In genomic region chrX:76555816-76556215, GRCh38 we compare ENCODE assay signal across 9 cellular contexts.
A peak's percentile ranks its signal among the peaks of the same experiment; 100 is the strongest.
DNase-seq lines count a peak whose midpoint lies in the region; ATAC-seq, FAIRE-seq and TF ChIP-seq lines count a peak whose summit lies in the region.
"Had no signal": no experiment of that assay in that cellular context is flagged by ENCODE, and none has a peak within 500 bp of the region (broad histone marks: within the 10 kb centered on the region; RNA-seq: fewer than 3 reads in every experiment).

No MANE protein-coding gene starts in this region.

- TF ChIP-seq POLR2A in GM12891 (IDR thresholded peaks at IDR 0.05; ENCODE audit: low read depth, low read length): no peak

- no peak overlapping the region for H3K9ac ChIP-seq in fibroblast of lung (ENCODE audit: insufficient read depth, low read length)

- no peaks in the 10 kb centered on the region for H3K36me3 Mint-ChIP-seq in CD4-positive, alpha-beta memory T cell

- H3K27me3 ChIP-seq in CD4-positive, alpha-beta memory T cell (ENCODE audit: insufficient read depth, low read length): no peaks in the 10 kb centered on the region
- no peaks in the 10 kb centered on the region for H3K27me3 ChIP-seq in fibroblast of lung (ENCODE audit: control insufficient read depth, insufficient read depth, low read length)
- H3K27me3 ChIP-seq: upper lobe of left lung had no signal

- DNase-seq in CD4-positive, alpha-beta memory T cell: peak in 3 of 5 donors; percentile 7 to 25 (median 11)
- DNase-seq in GM12891 (ENCODE audit: insufficient read length, low spot score) (peak; percentile 0), NCI-H82 (lab: John Stamatoyannopoulos, UW) (peak; percentile 80), fibroblast of lung (ENCODE audit: low read depth in 2 of 2) (peak; percentile 7 to 22), kidney glomerular epithelial cell (lab: John Stamatoyannopoulos, UW) (no peak), hippocampal formation (lab: John Stamatoyannopoulos, UW) (no peak)
- DNase-seq: upper lobe of left lung had no signal

- no peak for ATAC-seq in HG03039 (IDR thresholded peaks at IDR 0.05; ENCODE audit: unreplicated experiment)
- no peak for ATAC-seq in HG02610 (IDR thresholded peaks at IDR 0.05; ENCODE audit: unreplicated experiment)

- CTCF ChIA-PET in CD4-positive, alpha-beta memory T cell (lab: Charles Lee; ENCODE audit: partially characterized antibody): interaction anchor here (1.0 kb wide), 1 partner anchor 1077 kb away, joined by 3 read pairs; no protein-coding TSS in a partner anchor

- no peaks in the 10 kb centered on the region for H3K27me3 Mint-ChIP-seq in CD4-positive, alpha-beta memory T cell

- H2AFZ ChIP-seq in fibroblast of lung (ENCODE audit: low read length): no peak overlapping the region

- H3K9me3 Mint-ChIP-seq in CD4-positive, alpha-beta memory T cell: peaks cover 0 to 61% (median 35%) of the 10 kb centered on the region in 8 donors

- peaks cover 0 to 4% of the 10 kb centered on the region in 2 donors for H3K9me3 ChIP-seq in CD4-positive, alpha-beta memory T cell (ENCODE audit: control insufficient read depth in 1 of 2, low read length in 2 of 2)
- no peaks in the 10 kb centered on the region for H3K9me3 ChIP-seq in fibroblast of lung (ENCODE audit: control insufficient read depth, insufficient read depth, low read depth, low read length)

- no peak overlapping the region for H3K4me3 ChIP-seq in CD4-positive, alpha-beta memory T cell (ENCODE audit: low read length in 2 of 2)
- no peak overlapping the region for H3K4me3 ChIP-seq in fibroblast of lung (replicated peaks in 1 of 4; ENCODE audit: control extremely low read depth in 1 of 4, insufficient read depth in 1 of 4, low read depth in 3 of 4, low read length in 4 of 4)
- H3K4me3 ChIP-seq: upper lobe of left lung had no signal

- H3K4me1 Mint-ChIP-seq in CD4-positive, alpha-beta memory T cell: no peaks in the 10 kb centered on the region

- TF ChIP-seq CTCF in fibroblast of lung (conservative IDR thresholded peaks at IDR 0.05 in 1 of 2, IDR thresholded peaks at IDR 0.05 in 1 of 2; ENCODE audit: low read depth in 1 of 2, low read length in 2 of 2): no peak

- no peaks in the 10 kb centered on the region for H4K20me1 ChIP-seq in fibroblast of lung (ENCODE audit: control insufficient read depth, extremely low read depth, insufficient read depth, low read length)

- no peak overlapping the region for H3K27ac Mint-ChIP-seq in CD4-positive, alpha-beta memory T cell

- POLR2A ChIA-PET in CD4-positive, alpha-beta memory T cell (lab: Charles Lee; ENCODE audit: partially characterized antibody): interaction anchor here (0.8 kb wide), 1 partner anchor 12 kb away, joined by 3 read pairs; no protein-coding TSS in a partner anchor

- intact Hi-C loops in CD4-positive, alpha-beta memory T cell (cut with micrococcal nuclease): no loop called here

- peak; percentile 56 for FAIRE-seq in GM12891 (lab: Jason Lieb, UNC)

- no peak overlapping the region for H3K4me3 Mint-ChIP-seq in CD4-positive, alpha-beta memory T cell

- no peaks in the 10 kb centered on the region for H3K4me1 ChIP-seq in CD4-positive, alpha-beta memory T cell (ENCODE audit: insufficient read depth, low read length)
- no peaks in the 10 kb centered on the region for H3K4me1 ChIP-seq in fibroblast of lung (ENCODE audit: control insufficient read depth, extremely low read depth, insufficient read depth, low read length)
- H3K4me1 ChIP-seq: upper lobe of left lung had no signal

- H3K79me2 ChIP-seq in fibroblast of lung (ENCODE audit: control insufficient read depth, insufficient read depth, low read length): no peaks in the 10 kb centered on the region

- H3K4me2 ChIP-seq in fibroblast of lung (ENCODE audit: extremely low read depth, insufficient read depth, low read length): no peak overlapping the region

- H3K36me3 ChIP-seq in CD4-positive, alpha-beta memory T cell (ENCODE audit: insufficient read depth, low read length): no peaks in the 10 kb centered on the region
- H3K36me3 ChIP-seq in fibroblast of lung (ENCODE audit: control insufficient read depth, insufficient read depth, low read length): no peaks in the 10 kb centered on the region
- H3K36me3 ChIP-seq: upper lobe of left lung had no signal

- H3K27ac ChIP-seq in CD4-positive, alpha-beta memory T cell (ENCODE audit: low read depth, low read length): no peak overlapping the region
- no peak overlapping the region for H3K27ac ChIP-seq in fibroblast of lung (ENCODE audit: insufficient read depth, low read length)
- H3K27ac ChIP-seq: upper lobe of left lung had no signal

TF ChIP-seq in GM12891, 5 proteins besides CTCF, POLR2A, EP300 and RAD21:
- TF ChIP-seq TAF1 (IDR thresholded peaks at IDR 0.05; ENCODE audit: low read depth, low read length) (no peak), POLR2AphosphoS5 (IDR thresholded peaks at IDR 0.05; ENCODE audit: low read depth, low read length) (no peak), POU2F2 (IDR thresholded peaks at IDR 0.05; ENCODE audit: low read depth, low read length) (no peak), PAX5 (IDR thresholded peaks at IDR 0.05; ENCODE audit: insufficient read depth, low read length, severe bottlenecking) (no peak), SPI1 (IDR thresholded peaks at IDR 0.05; ENCODE audit: low read depth, low read length) (no peak)

Comparison
In these comparisons a context has a peak if more than half of its experiments do, and no peak if none do; other contexts are left out.
1. DNase-seq: peak in CD4-positive, alpha-beta memory T cell (3 of 5), GM12891 (single experiment), NCI-H82 (single experiment) and fibroblast of lung (2 of 2); none in kidney glomerular epithelial cell (single experiment) and hippocampal formation (0 of 2).